Comparison of ENCODE assay signal across 8 cellular contexts in genomic region chr10:89643431-89643811, GRCh38. TPM values are rescaled to one million over a fixed set of nuclear protein-coding genes. Genes with fewer than 3 reads are reported as not detected.
DNase-seq lines count a peak whose midpoint lies in the region; ATAC-seq and TF ChIP-seq lines count a peak whose summit lies in the region.

No MANE protein-coding gene starts in this region.

- H3K4me3 Mint-ChIP-seq in glutamatergic neuron (ENCODE audit: unreplicated experiment): no peak overlapping the region

- H3K27ac ChIP-seq in left ventricle myocardium inferior (replicated peaks): peak overlapping the region; percentile 99
- peak overlapping the region in 1 of 2 donors; percentile 89 for H3K27ac ChIP-seq in mucosa of rectum (ENCODE audit: low read depth in 2 of 2, low read length in 2 of 2)

- no peak for ATAC-seq in Right ventricle myocardium inferior

- H3K4me1 Mint-ChIP-seq in glutamatergic neuron (ENCODE audit: low read depth, unreplicated experiment): peaks cover 13% of the 10 kb centered on the region

- H3K36me3 Mint-ChIP-seq in glutamatergic neuron (ENCODE audit: unreplicated experiment): no peaks in the 10 kb centered on the region

- H3K4me3 ChIP-seq in left ventricle myocardium inferior (peak overlapping the region; percentile 97), cardiac fibroblast (replicated peaks in 1 of 2; ENCODE audit: low read depth in 2 of 2, low read length in 2 of 2) (peak overlapping the region; percentile 69 to 73), mucosa of rectum (ENCODE audit: low read length in 2 of 2) (peak overlapping the region; percentile 90 to 92)

- intact Hi-C loops in left ventricle myocardium inferior (cut with micrococcal nuclease) (no loop called here), Right ventricle myocardium inferior (cut with DNase I) (no loop called here)

- DNase-seq in left ventricle myocardium inferior (no peak), Right ventricle myocardium inferior (ENCODE audit: missing footprints) (no peak), cardiac fibroblast (ENCODE audit: low read depth in 2 of 2) (no peak), dermis blood vessel endothelial cell (no peak), NCI-H2196 treated with DMSO at 0.1 percent for 48 hours (lab: John Stamatoyannopoulos, UW; ENCODE audit: unreplicated experiment) (no peak), glutamatergic neuron (no peak)
- no peak for DNase-seq in activated CD4-positive, alpha-beta T cell treated with anti-CD3 and anti-CD28 coated beads, Interleukin-2, amount 50 U/mL, for 1 hour

- H3K27ac Mint-ChIP-seq in glutamatergic neuron (ENCODE audit: unreplicated experiment): no peak overlapping the region

- H3K9me3 Mint-ChIP-seq in glutamatergic neuron (ENCODE audit: unreplicated experiment): peaks cover 1% of the 10 kb centered on the region

- no peaks in the 10 kb centered on the region for H3K9me3 ChIP-seq in left ventricle myocardium inferior (replicated peaks)
- H3K9me3 ChIP-seq in mucosa of rectum (ENCODE audit: control insufficient read depth in 2 of 2, low read length in 2 of 2): no peaks in the 10 kb centered on the region

- peak overlapping the region in 1 of 2 donors; percentile 54 for H3K9ac ChIP-seq in mucosa of rectum (ENCODE audit: low read depth in 1 of 2, low read length in 2 of 2)

- H3K4me1 ChIP-seq in left ventricle myocardium inferior: peaks cover 80% of the 10 kb centered on the region
- peaks cover 15 to 30% of the 10 kb centered on the region in 2 donors for H3K4me1 ChIP-seq in mucosa of rectum (ENCODE audit: control insufficient read depth in 2 of 2, insufficient read depth in 2 of 2, low read length in 2 of 2)

- H3K27me3 ChIP-seq in left ventricle myocardium inferior (ENCODE audit: low read depth) (no peaks in the 10 kb centered on the region), mucosa of rectum (ENCODE audit: control insufficient read depth in 2 of 2, insufficient read depth in 2 of 2, low read length in 2 of 2) (no peaks in the 10 kb centered on the region)

- H3K27me3 Mint-ChIP-seq in glutamatergic neuron (ENCODE audit: unreplicated experiment): peaks cover 7% of the 10 kb centered on the region

- H3K36me3 ChIP-seq in left ventricle myocardium inferior (no peaks in the 10 kb centered on the region), mucosa of rectum (ENCODE audit: control insufficient read depth in 2 of 2, insufficient read depth in 2 of 2, low read length in 2 of 2) (no peaks in the 10 kb centered on the region)

- no peak for TF ChIP-seq CTCF in left ventricle myocardium inferior (IDR thresholded peaks at IDR 0.05; ENCODE audit: borderline replicate concordance)
- TF ChIP-seq CTCF in cardiac fibroblast (IDR thresholded peaks at IDR 0.05; ENCODE audit: low read depth, low read length): no peak
- no peak for TF ChIP-seq CTCF in glutamatergic neuron (IDR thresholded peaks at IDR 0.05; ENCODE audit: partially characterized antibody, unreplicated experiment)

RNA-seq across cellular contexts. Expression of gene PANK1, which starts 1.6 kb away (rescaled TPM):
- total RNA-seq in left ventricle myocardium inferior (21.4 TPM), Right ventricle myocardium inferior (19.0 TPM), dermis blood vessel endothelial cell (5.4 and 6.0 TPM in 2 replicates), glutamatergic neuron (ENCODE audit: unreplicated experiment) (16.7 TPM)

RNA-seq across cellular contexts. Expression of gene KIF20B, which starts 58.0 kb away (rescaled TPM):
- total RNA-seq in left ventricle myocardium inferior (2.4 TPM), Right ventricle myocardium inferior (3.0 TPM), dermis blood vessel endothelial cell (7.0 and 23.5 TPM in 2 replicates), glutamatergic neuron (ENCODE audit: unreplicated experiment) (10.7 TPM)
